Comparison of ENCODE assay signal across 10 cellular contexts in the genomic region with DNA sequence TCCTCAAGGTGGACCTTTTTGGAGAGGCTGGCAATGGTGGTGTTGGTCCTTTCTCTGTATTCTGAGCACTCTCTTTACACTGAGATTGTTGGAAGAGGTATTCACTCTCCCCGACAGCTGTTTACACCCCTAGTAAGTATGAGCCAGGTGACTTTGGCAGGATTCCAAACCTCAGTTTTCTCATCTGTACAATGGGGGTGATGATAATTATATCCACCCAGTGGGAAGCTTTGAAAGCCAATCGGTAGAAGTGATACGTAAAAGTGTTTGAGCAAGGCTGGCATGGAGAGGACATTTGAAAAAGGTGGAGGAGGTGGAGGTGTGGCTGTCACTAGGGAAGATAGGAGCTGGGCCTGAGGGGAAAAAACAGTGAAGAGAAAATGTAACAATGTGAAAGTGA. TPM values are rescaled to one million over a fixed set of nuclear protein-coding genes. Genes with fewer than 3 reads are reported as not detected.
"Had no signal": no experiment of that assay in that cellular context is flagged by ENCODE, and none has a peak within 500 bp of the region (broad histone marks: within the 10 kb centered on the region; RNA-seq: fewer than 3 reads in every experiment).

No MANE protein-coding gene starts in this region.

- DNase-seq: GM23248, GOT3, H7, HFFc6, KBM-7 had no signal

- H3K9ac ChIP-seq: GM23248, KMS-11 had no signal

- FAIRE-seq: HTR-8/SVneo had no signal

- H3K36me3 ChIP-seq: HAP-1 had no signal

- H3K27ac ChIP-seq: GM23248, KMS-11 had no signal

- H3K4me2 ChIP-seq: KMS-11 had no signal

- H2AFZ ChIP-seq: GM23248 had no signal

- H3K9me3 ChIP-seq: HAP-1 had no signal

- H3K4me3 ChIP-seq: GM23248, HAP-1 had no signal

- H3K4me1 ChIP-seq: HAP-1 had no signal

- ATAC-seq: HCT116 had no signal

RNA-seq across cellular contexts. Expression of gene ISM1, which starts 35.5 kb away (rescaled TPM):
- total RNA-seq: GM23248, H7, HT-29 had no signal
